ENCODE assay signal across 15 cellular contexts in genomic region chr11:18769802-18770456, GRCh38. TPM values are rescaled to one million over a fixed set of nuclear protein-coding genes. Genes with fewer than 3 reads are reported as not detected.
A peak's percentile ranks its signal among the peaks of the same experiment; 100 is the strongest.
DNase-seq lines count a peak whose midpoint lies in the region; ATAC-seq and TF ChIP-seq lines count a peak whose summit lies in the region.
"Had no signal": no experiment of that assay in that cellular context is flagged by ENCODE, and none has a peak within 500 bp of the region (broad histone marks: within the 10 kb centered on the region; RNA-seq: fewer than 3 reads in every experiment).

No MANE protein-coding gene starts in this region.

- peaks cover 0 to 31% (median 0%) of the 10 kb centered on the region in 4 donors for H3K27me3 ChIP-seq in esophagus muscularis mucosa

- H3K9me3 ChIP-seq in esophagus muscularis mucosa (no peaks in the 10 kb centered on the region), T-helper 17 cell (ENCODE audit: control insufficient read depth, low read length, poor library complexity, severe bottlenecking) (no peaks in the 10 kb centered on the region)
- H3K9me3 ChIP-seq: gastroesophageal sphincter, thoracic aorta had no signal

- ATAC-seq in GM18498 (IDR thresholded peaks at IDR 0.05; ENCODE audit: unreplicated experiment), result peak; percentile 54
- peak; percentile 29 for ATAC-seq in GM21367 (IDR thresholded peaks at IDR 0.05; ENCODE audit: unreplicated experiment)
- peak; percentile 48 for ATAC-seq in HG03139 (IDR thresholded peaks at IDR 0.05; ENCODE audit: unreplicated experiment)
- ATAC-seq in T-helper 17 cell, result no peak
- ATAC-seq: gastroesophageal sphincter had no signal

- no peak overlapping the region for H3K4me3 ChIP-seq in esophagus muscularis mucosa
- H3K4me3 ChIP-seq: gastroesophageal sphincter, thoracic aorta had no signal

- intact Hi-C loops in esophagus muscularis mucosa (cut with DNase I), result no loop called here

- TF ChIP-seq CTCF in esophagus muscularis mucosa (IDR thresholded peaks at IDR 0.05) (no peak), RWPE1 (conservative IDR thresholded peaks at IDR 0.05; ENCODE audit: low read depth) (no peak)

- H3K27ac Mint-ChIP-seq in T-helper 17 cell, result no peak overlapping the region
- H3K27ac Mint-ChIP-seq: activated CD4-positive, alpha-beta memory T cell treated with anti-CD3 and anti-CD28 coated beads, Interleukin-2, amount 10 ng/mL, durations not matched to agents 7 days and 5 days; CD4-positive, CD25-positive, alpha-beta regulatory T cell had no signal

- CTCF ChIA-PET in RWPE1 (lab: Yijun Ruan, JAX), result no interaction called here

- H3K4me1 Mint-ChIP-seq in T-helper 17 cell, result peaks cover 2% of the 10 kb centered on the region
- H3K4me1 Mint-ChIP-seq: CD4-positive, CD25-positive, alpha-beta regulatory T cell had no signal

- WGBS in esophagus muscularis mucosa, result 51% methylated on average over 8 of the region's 8 CpGs

- no peaks in the 10 kb centered on the region for H3K36me3 ChIP-seq in esophagus muscularis mucosa
- H3K36me3 ChIP-seq: gastroesophageal sphincter, thoracic aorta had no signal

- no peak for TF ChIP-seq POLR2A in esophagus muscularis mucosa (IDR thresholded peaks at IDR 0.05; ENCODE audit: low read depth)

- DNase-seq in germinal center (ENCODE audit: low spot score), result peak; percentile 14
- DNase-seq in esophagus muscularis mucosa (ENCODE audit: extremely low spot score), result no peak
- no peak for DNase-seq in RWPE1 (ENCODE audit: low spot score)
- no peak for DNase-seq in T-helper 17 cell
- DNase-seq in T1000 (lab: John Stamatoyannopoulos, UW), result no peak
- DNase-seq: activated CD4-positive, alpha-beta memory T cell treated with anti-CD3 and anti-CD28 coated beads, Interleukin-2, amount 10 ng/mL, durations not matched to agents 7 days and 5 days; CD4-positive, CD25-positive, alpha-beta regulatory T cell; stimulated activated CD4-positive, alpha-beta T cell treated with anti-CD3 and anti-CD28 coated beads, Interleukin-15, amount 100 ng/mL, for 24 hours had no signal

- no peak for TF ChIP-seq EP300 in esophagus muscularis mucosa (IDR thresholded peaks at IDR 0.05)

- H3K36me3 Mint-ChIP-seq in T-helper 17 cell (ENCODE audit: low read depth), result peaks cover 6% of the 10 kb centered on the region
- H3K36me3 Mint-ChIP-seq: CD4-positive, CD25-positive, alpha-beta regulatory T cell had no signal

- no peak overlapping the region for H3K4me3 Mint-ChIP-seq in T-helper 17 cell
- H3K4me3 Mint-ChIP-seq: activated CD4-positive, alpha-beta memory T cell treated with anti-CD3 and anti-CD28 coated beads, Interleukin-2, amount 10 ng/mL, durations not matched to agents 7 days and 5 days; CD4-positive, CD25-positive, alpha-beta regulatory T cell had no signal

- no peaks in the 10 kb centered on the region for H3K4me1 ChIP-seq in esophagus muscularis mucosa
- H3K4me1 ChIP-seq: gastroesophageal sphincter had no signal

- H3K27me3 Mint-ChIP-seq in T-helper 17 cell, result peaks cover 45% of the 10 kb centered on the region
- H3K27me3 Mint-ChIP-seq: CD4-positive, CD25-positive, alpha-beta regulatory T cell had no signal

- H3K27ac ChIP-seq in esophagus muscularis mucosa (replicated peaks in 1 of 4), result no peak overlapping the region
- no peak overlapping the region for H3K27ac ChIP-seq in RWPE1
- H3K27ac ChIP-seq: gastroesophageal sphincter, thoracic aorta had no signal

- POLR2A ChIA-PET in RWPE1 (lab: Yijun Ruan, JAX; ENCODE audit: low non-redundant PET), result no interaction called here

RNA-seq across cellular contexts. Expression of gene PTPN5, which starts 21.7 kb away (rescaled TPM):
- 1 to 10 TPM; 1.2 to 4.1 (median 3.0) TPM for total RNA-seq in esophagus muscularis mucosa
- not detected for total RNA-seq in T-helper 17 cell
- total RNA-seq: activated CD4-positive, alpha-beta memory T cell treated with anti-CD3 and anti-CD28 coated beads, Interleukin-2, amount 10 ng/mL, durations not matched to agents 7 days and 5 days; bronchial epithelial cell; CD4-positive, CD25-positive, alpha-beta regulatory T cell; H4 had no signal

RNA-seq across cellular contexts. Expression of gene IGSF22, which starts 43.9 kb away (rescaled TPM):
- total RNA-seq in esophagus muscularis mucosa (under 1 TPM in 2 of 4 donors, not detected in 2; 0.17 to 0.23 TPM), T-helper 17 cell (1 to 10 TPM; 2.0 to 9.4 TPM)
- total RNA-seq: H4 had no signal
